In genomic region chr3:37970802-37971201, GRCh38 we compare ENCODE assay signal across 19 cellular contexts. TPM values are rescaled to one million over a fixed set of nuclear protein-coding genes. Genes with fewer than 3 reads are reported as not detected.
A peak's percentile ranks its signal among the peaks of the same experiment; 100 is the strongest.
DNase-seq lines count a peak whose midpoint lies in the region; ATAC-seq and TF ChIP-seq lines count a peak whose summit lies in the region.
"Had no signal": no experiment of that assay in that cellular context is flagged by ENCODE, and none has a peak within 500 bp of the region (broad histone marks: within the 10 kb centered on the region; RNA-seq: fewer than 3 reads in every experiment).

No MANE protein-coding gene starts in this region.

- H2BK120ac ChIP-seq in mesendoderm (ENCODE audit: low read depth, low read length): no peak overlapping the region

- peak overlapping the region; percentile 0 for H3K27ac Mint-ChIP-seq in central memory CD8-positive, alpha-beta T cell (ENCODE audit: low read depth)
- H3K27ac Mint-ChIP-seq in stimulated activated effector memory CD8-positive, alpha-beta T cell treated with anti-CD3 and anti-CD28 coated beads, Interleukin-12 subunit alpha, Interleukin-12 subunit beta, amount 100 ng/mL, for 72 hours: peak overlapping the region; percentile 23
- no peak overlapping the region for H3K27ac Mint-ChIP-seq in mesothelial cell of epicardium

- H3K56ac ChIP-seq in mesendoderm (ENCODE audit: low read length): no peak overlapping the region

- no peak overlapping the region for H4K8ac ChIP-seq in mesendoderm (ENCODE audit: low read depth, low read length)

- no peak for DNase-seq in central memory CD8-positive, alpha-beta T cell (ENCODE audit: low spot score in 2 of 2)
- peak; percentile 51 for DNase-seq in left lobe of liver (ENCODE audit: low spot score)
- no peak for DNase-seq in stimulated activated effector memory CD8-positive, alpha-beta T cell treated with anti-CD3 and anti-CD28 coated beads, Interleukin-12 subunit alpha, Interleukin-12 subunit beta, amount 100 ng/mL, for 72 hours (ENCODE audit: low spot score in 2 of 2)
- DNase-seq in mesothelial cell of epicardium (ENCODE audit: low spot score in 2 of 2, unreplicated experiment in 2 of 2): no peak
- no peak for DNase-seq in mesendoderm
- DNase-seq in NCI-H748 treated with DMSO at 0.1 percent for 48 hours (lab: John Stamatoyannopoulos, UW): no peak
- DNase-seq: CD4-positive, CD25-positive, alpha-beta regulatory T cell; EL; GF-D8; Karpas-422; MG63; NCI-H1417; NCI-H2081 treated with DMSO at 0.1 percent for 48 hours; NCI-H446 treated with DMSO at 0.1 percent for 48 hours; PC-9; RPMI8226; SHP77 had no signal

- H3K4ac ChIP-seq in mesendoderm (ENCODE audit: low read depth, low read length): no peak overlapping the region

- peaks cover 7% of the 10 kb centered on the region for H3K4me1 Mint-ChIP-seq in central memory CD8-positive, alpha-beta T cell
- peaks cover 9% of the 10 kb centered on the region for H3K4me1 Mint-ChIP-seq in stimulated activated effector memory CD8-positive, alpha-beta T cell treated with anti-CD3 and anti-CD28 coated beads, Interleukin-12 subunit alpha, Interleukin-12 subunit beta, amount 100 ng/mL, for 72 hours
- H3K4me1 Mint-ChIP-seq in mesothelial cell of epicardium: no peaks in the 10 kb centered on the region

- no peaks in the 10 kb centered on the region for H3K4me1 ChIP-seq in mesendoderm (ENCODE audit: control insufficient read depth, low read depth, low read length)

- H3K4me3 Mint-ChIP-seq in central memory CD8-positive, alpha-beta T cell: no peak overlapping the region
- H3K4me3 Mint-ChIP-seq in stimulated activated effector memory CD8-positive, alpha-beta T cell treated with anti-CD3 and anti-CD28 coated beads, Interleukin-12 subunit alpha, Interleukin-12 subunit beta, amount 100 ng/mL, for 72 hours: no peak overlapping the region
- no peak overlapping the region for H3K4me3 Mint-ChIP-seq in mesothelial cell of epicardium
- H3K4me3 Mint-ChIP-seq: CD4-positive, CD25-positive, alpha-beta regulatory T cell had no signal

- no peaks in the 10 kb centered on the region for H3K9me3 Mint-ChIP-seq in central memory CD8-positive, alpha-beta T cell
- H3K9me3 Mint-ChIP-seq in stimulated activated effector memory CD8-positive, alpha-beta T cell treated with anti-CD3 and anti-CD28 coated beads, Interleukin-12 subunit alpha, Interleukin-12 subunit beta, amount 100 ng/mL, for 72 hours: no peaks in the 10 kb centered on the region
- H3K9me3 Mint-ChIP-seq in mesothelial cell of epicardium: no peaks in the 10 kb centered on the region

- no peak overlapping the region for H2BK15ac ChIP-seq in mesendoderm (replicated peaks; ENCODE audit: low read depth)

- no peaks in the 10 kb centered on the region for H3K27me3 ChIP-seq in mesendoderm (ENCODE audit: insufficient read depth, low read length, poor library complexity)
- H3K27me3 ChIP-seq: MG63 had no signal

- WGBS in mesendoderm (ENCODE audit: extremely low coverage, insufficient coverage, low lambda C conversion rate): no CpG with 5 or more reads among the region's 5 CpGs

- no peaks in the 10 kb centered on the region for H3K36me3 ChIP-seq in mesendoderm (ENCODE audit: control insufficient read depth, insufficient read depth, low read length)
- H3K36me3 ChIP-seq: MG63 had no signal

- ATAC-seq in central memory CD8-positive, alpha-beta T cell (replicated peaks; ENCODE audit: extremely low read depth, poor library complexity, severe bottlenecking): no peak
- ATAC-seq in left lobe of liver: peak; percentile 47
- ATAC-seq in stimulated activated effector memory CD8-positive, alpha-beta T cell treated with anti-CD3 and anti-CD28 coated beads, Interleukin-12 subunit alpha, Interleukin-12 subunit beta, amount 100 ng/mL, for 72 hours: no peak

- peak overlapping the region; percentile 3; the same call in 1 of the 2 replicates for H3K27ac ChIP-seq in VCaP
- no peak overlapping the region for H3K27ac ChIP-seq in mesendoderm (ENCODE audit: low read depth, low read length)
- H3K27ac ChIP-seq: PC-9 had no signal

- no peak overlapping the region for H2BK5ac ChIP-seq in mesendoderm (ENCODE audit: low read length)

- H3K79me1 ChIP-seq in mesendoderm (ENCODE audit: low read length): no peaks in the 10 kb centered on the region

- no peaks in the 10 kb centered on the region for H3K79me2 ChIP-seq in mesendoderm (ENCODE audit: control insufficient read depth, insufficient read depth, low read length)

- no peak overlapping the region for H3K9ac ChIP-seq in mesendoderm (ENCODE audit: low read length)

- H3K27me3 Mint-ChIP-seq in central memory CD8-positive, alpha-beta T cell: peaks cover 9% of the 10 kb centered on the region
- H3K27me3 Mint-ChIP-seq in mesothelial cell of epicardium (ENCODE audit: low read depth): no peaks in the 10 kb centered on the region

- TF ChIP-seq CTCF in VCaP (conservative IDR thresholded peaks at IDR 0.05): no peak
- no peak for TF ChIP-seq CTCF in mesothelial cell of epicardium (IDR thresholded peaks at IDR 0.05; ENCODE audit: unreplicated experiment)

- H3K36me3 Mint-ChIP-seq in central memory CD8-positive, alpha-beta T cell (ENCODE audit: insufficient read depth): no peaks in the 10 kb centered on the region
- H3K36me3 Mint-ChIP-seq in stimulated activated effector memory CD8-positive, alpha-beta T cell treated with anti-CD3 and anti-CD28 coated beads, Interleukin-12 subunit alpha, Interleukin-12 subunit beta, amount 100 ng/mL, for 72 hours: no peaks in the 10 kb centered on the region
- peaks cover 16% of the 10 kb centered on the region for H3K36me3 Mint-ChIP-seq in mesothelial cell of epicardium
- H3K36me3 Mint-ChIP-seq: CD4-positive, CD25-positive, alpha-beta regulatory T cell had no signal

- H3K23ac ChIP-seq in mesendoderm (ENCODE audit: low read length): no peak overlapping the region

- no peak overlapping the region for H2AK5ac ChIP-seq in mesendoderm (ENCODE audit: low read length)

- no peak overlapping the region for H4K5ac ChIP-seq in mesendoderm (ENCODE audit: low read length)

- H3K4me2 ChIP-seq in mesendoderm (ENCODE audit: low read length): no peak overlapping the region
- H3K4me2 ChIP-seq: PC-9 had no signal

- H3K18ac ChIP-seq in mesendoderm (ENCODE audit: low read length): no peak overlapping the region

- no peak overlapping the region for H3K4me3 ChIP-seq in mesendoderm (ENCODE audit: low read length)
- H3K4me3 ChIP-seq: MG63, PC-9 had no signal

RNA-seq across cellular contexts. Expression of gene VILL, which starts 19.8 kb away (rescaled TPM):
- 0.48 TPM for total RNA-seq in left lobe of liver
- total RNA-seq in mesothelial cell of epicardium: 15.3 to 16.7 TPM (median 16.4 TPM) in 3 replicates
- polyA plus RNA-seq in mesendoderm (2013, experiment 1 of 2): 1.9 TPM
- 2.2 TPM for polyA plus RNA-seq in mesendoderm (2013, experiment 2 of 2)
- total RNA-seq: H4 had no signal

RNA-seq across cellular contexts. Expression of gene PLCD1, which starts 58.6 kb away (rescaled TPM):
- total RNA-seq in left lobe of liver (11.3 TPM), mesothelial cell of epicardium (19.0 to 20.8 TPM (median 20.7 TPM) in 3 replicates)
- 6.8 TPM for polyA plus RNA-seq in mesendoderm (2013, experiment 1 of 2)
- polyA plus RNA-seq in mesendoderm (2013, experiment 2 of 2): 6.6 TPM

Comparison
In these comparisons a context has a peak if more than half of its experiments do, and no peak if none do; other contexts are left out.
1. RNA of gene VILL, which starts 19.8 kb away (total RNA-seq): 15.3 to 16.7 TPM in mesothelial cell of epicardium; 0.48 TPM in left lobe of liver (single experiment); every median in the first group is over 10 times any median in the second.